ENCODE assay signal across 34 cellular contexts in genomic region chr22:47596176-47596690, GRCh38.
"Had no signal": no experiment of that assay in that cellular context is flagged by ENCODE, and none has a peak within 500 bp of the region (broad histone marks: within the 10 kb centered on the region; RNA-seq: fewer than 3 reads in every experiment).

No MANE protein-coding gene starts in this region.

- DNase-seq: activated CD4-positive, alpha-beta T cell treated with anti-CD3 and anti-CD28 coated beads, Interleukin-2, amount 10 ng/mL, durations not matched to agents 24 days and 14 days; activated CD4-positive, alpha-beta T cell treated with anti-CD3 and anti-CD28 coated beads, Interleukin-2, amount 50 U/mL, for 4 hours; activated CD8-positive, alpha-beta T cell treated with anti-CD3 and anti-CD28 coated beads for 36 hours; activated gamma-delta T cell treated with Interleukin-2 at 50 U/mL for 16 hours; activated naive CD4-positive, alpha-beta T cell treated with anti-CD3 and anti-CD28 coated beads for 36 hours; activated T-cell treated with anti-CD3 and anti-CD28 coated beads, Interleukin-2, amount 50 U/mL, for 1 hour; activated T-cell treated with anti-CD3 and anti-CD28 coated beads, Interleukin-2, amount 50 U/mL, for 72 hours; adrenal gland; body of pancreas; caudate nucleus; NCI-H1092 treated with DMSO at 0.1 percent for 48 hours; NCI-H1417; NCI-H146; NCI-H187; NCI-H2029 treated with DMSO at 0.1 percent for 48 hours; NCI-H2107; NCI-H2171; NCI-H510A; NCI-H526; NCI-H748 treated with DMSO at 0.1 percent for 48 hours; NK-92 treated with Interleukin-12 subunit alpha and Interleukin-12 subunit beta, amount 100 ng/mL, for 24 hours; PC-9; SIG-M5; T-helper 1 cell; T-helper 2 cell; T-helper 9 cell; WERI-Rb-1 had no signal

- H3K4me3 ChIP-seq: adrenal gland, body of pancreas, breast epithelium, PC-9 had no signal

- H3K36me3 ChIP-seq: adrenal gland, breast epithelium, WERI-Rb-1 had no signal

- H3K9me3 Mint-ChIP-seq: activated CD4-positive, alpha-beta T cell treated with anti-CD3 and anti-CD28 coated beads, Interleukin-2, amount 10 ng/mL, durations not matched to agents 24 days and 14 days; activated CD8-positive, alpha-beta T cell treated with anti-CD3 and anti-CD28 coated beads for 36 hours; activated naive CD4-positive, alpha-beta T cell treated with anti-CD3 and anti-CD28 coated beads for 36 hours; activated naive CD4-positive, alpha-beta T cell treated with anti-CD3 and anti-CD28 coated beads, Interleukin-2, amount 50 U/mL, for 72 hours; activated T-helper 17 cell treated with anti-CD3 and anti-CD28 coated beads, Interleukin-2, amount 50 U/mL, for 72 hours had no signal

- H3K27me3 ChIP-seq: body of pancreas had no signal

- H3K4me1 Mint-ChIP-seq: activated CD4-positive, alpha-beta T cell treated with anti-CD3 and anti-CD28 coated beads, Interleukin-2, amount 10 ng/mL, durations not matched to agents 24 days and 14 days; activated T-helper 17 cell treated with anti-CD3 and anti-CD28 coated beads, Interleukin-2, amount 50 U/mL, for 72 hours had no signal

- H3K4me3 Mint-ChIP-seq: activated CD4-positive, alpha-beta T cell treated with anti-CD3 and anti-CD28 coated beads, Interleukin-2, amount 10 ng/mL, durations not matched to agents 24 days and 14 days; activated CD8-positive, alpha-beta T cell treated with anti-CD3 and anti-CD28 coated beads for 36 hours; activated naive CD4-positive, alpha-beta T cell treated with anti-CD3 and anti-CD28 coated beads for 36 hours; activated T-cell treated with anti-CD3 and anti-CD28 coated beads, Interleukin-2, amount 50 U/mL, for 72 hours; activated T-helper 17 cell treated with anti-CD3 and anti-CD28 coated beads, Interleukin-2, amount 50 U/mL, for 72 hours had no signal

- H3K9me3 ChIP-seq: adrenal gland, body of pancreas, breast epithelium had no signal

- ATAC-seq: activated CD8-positive, alpha-beta T cell treated with anti-CD3 and anti-CD28 coated beads for 36 hours; activated naive CD4-positive, alpha-beta T cell treated with anti-CD3 and anti-CD28 coated beads, Interleukin-2, amount 50 U/mL, for 72 hours; activated T-cell treated with anti-CD3 and anti-CD28 coated beads, Interleukin-2, amount 50 U/mL, for 72 hours; activated T-helper 17 cell treated with anti-CD3 and anti-CD28 coated beads, Interleukin-2, amount 50 U/mL, for 72 hours; body of pancreas; Right ventricle myocardium inferior; SK-N-SH treated with all-trans-retinoic acid at 6 μM for 48 hours had no signal

- H3K27me3 Mint-ChIP-seq: activated CD4-positive, alpha-beta T cell treated with anti-CD3 and anti-CD28 coated beads, Interleukin-2, amount 10 ng/mL, durations not matched to agents 24 days and 14 days had no signal

- H3K36me3 Mint-ChIP-seq: activated naive CD4-positive, alpha-beta T cell treated with anti-CD3 and anti-CD28 coated beads, Interleukin-2, amount 50 U/mL, for 72 hours had no signal

- H3K4me1 ChIP-seq: adrenal gland, body of pancreas, breast epithelium had no signal

- H3K27ac Mint-ChIP-seq: activated CD4-positive, alpha-beta T cell treated with anti-CD3 and anti-CD28 coated beads, Interleukin-2, amount 10 ng/mL, durations not matched to agents 24 days and 14 days; activated CD8-positive, alpha-beta T cell treated with anti-CD3 and anti-CD28 coated beads for 36 hours; activated naive CD4-positive, alpha-beta T cell treated with anti-CD3 and anti-CD28 coated beads for 36 hours; activated naive CD4-positive, alpha-beta T cell treated with anti-CD3 and anti-CD28 coated beads, Interleukin-2, amount 50 U/mL, for 72 hours; activated T-cell treated with anti-CD3 and anti-CD28 coated beads, Interleukin-2, amount 50 U/mL, for 72 hours; activated T-helper 17 cell treated with anti-CD3 and anti-CD28 coated beads, Interleukin-2, amount 50 U/mL, for 72 hours had no signal

- H3K27ac ChIP-seq: adrenal gland, body of pancreas, breast epithelium, KMS-11, PC-9, RWPE1, WERI-Rb-1 had no signal
